In genomic region chr2:79428745-79429144, GRCh38 we compare ENCODE assay signal across 25 cellular contexts.
"Had no signal": no experiment of that assay in that cellular context is flagged by ENCODE, and none has a peak within 500 bp of the region (broad histone marks: within the 10 kb centered on the region; RNA-seq: fewer than 3 reads in every experiment).

No MANE protein-coding gene starts in this region.

- H3K27me3 ChIP-seq: dorsolateral prefrontal cortex, gastrocnemius medialis, right atrium auricular region, suprapubic skin, transverse colon, upper lobe of right lung, uterus had no signal

- H3K4me1 Mint-ChIP-seq: immature natural killer cell; stimulated activated naive CD8-positive, alpha-beta T cell treated with anti-CD3 and anti-CD28 coated beads, Interleukin-15, amount 100 ng/mL, for 72 hours had no signal

- H3K9me3 ChIP-seq: gastrocnemius medialis, lower lobe of right lung, prostate gland, right atrium auricular region, suprapubic skin, transverse colon, upper lobe of right lung, uterus had no signal

- DNase-seq: dorsolateral prefrontal cortex; effector CD4-positive, alpha-beta T cell; foreskin fibroblast; gastrocnemius medialis; head of caudate nucleus; immature natural killer cell; islet precursor cell; left ventricle myocardium superior; lower lobe of right lung; nucleus accumbens; stimulated activated CD4-positive, alpha-beta T cell treated with anti-CD3 and anti-CD28 coated beads, Interleukin-12 subunit alpha, Interleukin-12 subunit beta, amount 100 ng/mL, for 4 hours; stimulated activated CD4-positive, alpha-beta T cell treated with anti-CD3 and anti-CD28 coated beads, Interleukin-1b, Interleukin-23, amount 100 ng/mL, for 48 hours; stimulated activated CD4-positive, alpha-beta T cell treated with anti-CD3 and anti-CD28 coated beads, Interleukin-4, amount 100 ng/mL, for 1 hour; stimulated activated CD8-positive, alpha-beta memory T cell treated with anti-CD3 and anti-CD28 coated beads, Interleukin-4, amount 100 ng/mL, for 48 hours; stimulated activated naive CD4-positive, alpha-beta T cell; stimulated activated naive CD8-positive, alpha-beta T cell treated with anti-CD3 and anti-CD28 coated beads, Interleukin-15, amount 100 ng/mL, for 72 hours; transverse colon; upper lobe of right lung; uterus had no signal

- H3K27ac ChIP-seq: dorsolateral prefrontal cortex, gastrocnemius medialis, lower lobe of right lung, prostate gland, right atrium auricular region, suprapubic skin, transverse colon, upper lobe of right lung, uterus had no signal

- H3K4me1 ChIP-seq: gastrocnemius medialis, lower lobe of right lung, prostate gland, right atrium auricular region, suprapubic skin, transverse colon, upper lobe of right lung, uterus had no signal

- H3K36me3 ChIP-seq: gastrocnemius medialis, lower lobe of right lung, prostate gland, right atrium auricular region, suprapubic skin, transverse colon, upper lobe of right lung, uterus had no signal

- H3K27me3 Mint-ChIP-seq: natural killer cell treated with Interleukin-12 subunit alpha and Interleukin-12 subunit beta and Interleukin-15 and Interleukin-18, amount 100 ng/mL, for 72 hours; stimulated activated naive CD8-positive, alpha-beta T cell treated with anti-CD3 and anti-CD28 coated beads, Interleukin-15, amount 100 ng/mL, for 72 hours had no signal

- H3K4me3 ChIP-seq: dorsolateral prefrontal cortex, gastrocnemius medialis, lower lobe of right lung, prostate gland, right atrium auricular region, smooth muscle cell, suprapubic skin, transverse colon, upper lobe of right lung, uterus had no signal

- ATAC-seq: gastrocnemius medialis; left ventricle myocardium superior; lower lobe of right lung; natural killer cell treated with Interleukin-12 subunit alpha and Interleukin-12 subunit beta and Interleukin-15 and Interleukin-18, amount 100 ng/mL, for 72 hours; sciatic nerve; stimulated activated naive CD8-positive, alpha-beta T cell treated with anti-CD3 and anti-CD28 coated beads, Interleukin-15, amount 100 ng/mL, for 72 hours; upper lobe of right lung had no signal

- H3K4me2 ChIP-seq: smooth muscle cell had no signal

- H3K27ac Mint-ChIP-seq: immature natural killer cell; natural killer cell treated with Interleukin-12 subunit alpha and Interleukin-12 subunit beta and Interleukin-15 and Interleukin-18, amount 100 ng/mL, for 72 hours; stimulated activated naive CD8-positive, alpha-beta T cell treated with anti-CD3 and anti-CD28 coated beads, Interleukin-15, amount 100 ng/mL, for 72 hours had no signal

- H3K4me3 Mint-ChIP-seq: immature natural killer cell; natural killer cell treated with Interleukin-12 subunit alpha and Interleukin-12 subunit beta and Interleukin-15 and Interleukin-18, amount 100 ng/mL, for 72 hours; stimulated activated naive CD8-positive, alpha-beta T cell treated with anti-CD3 and anti-CD28 coated beads, Interleukin-15, amount 100 ng/mL, for 72 hours had no signal

- H3K36me3 Mint-ChIP-seq: immature natural killer cell; natural killer cell treated with Interleukin-12 subunit alpha and Interleukin-12 subunit beta and Interleukin-15 and Interleukin-18, amount 100 ng/mL, for 72 hours had no signal
